In the genomic region with DNA sequence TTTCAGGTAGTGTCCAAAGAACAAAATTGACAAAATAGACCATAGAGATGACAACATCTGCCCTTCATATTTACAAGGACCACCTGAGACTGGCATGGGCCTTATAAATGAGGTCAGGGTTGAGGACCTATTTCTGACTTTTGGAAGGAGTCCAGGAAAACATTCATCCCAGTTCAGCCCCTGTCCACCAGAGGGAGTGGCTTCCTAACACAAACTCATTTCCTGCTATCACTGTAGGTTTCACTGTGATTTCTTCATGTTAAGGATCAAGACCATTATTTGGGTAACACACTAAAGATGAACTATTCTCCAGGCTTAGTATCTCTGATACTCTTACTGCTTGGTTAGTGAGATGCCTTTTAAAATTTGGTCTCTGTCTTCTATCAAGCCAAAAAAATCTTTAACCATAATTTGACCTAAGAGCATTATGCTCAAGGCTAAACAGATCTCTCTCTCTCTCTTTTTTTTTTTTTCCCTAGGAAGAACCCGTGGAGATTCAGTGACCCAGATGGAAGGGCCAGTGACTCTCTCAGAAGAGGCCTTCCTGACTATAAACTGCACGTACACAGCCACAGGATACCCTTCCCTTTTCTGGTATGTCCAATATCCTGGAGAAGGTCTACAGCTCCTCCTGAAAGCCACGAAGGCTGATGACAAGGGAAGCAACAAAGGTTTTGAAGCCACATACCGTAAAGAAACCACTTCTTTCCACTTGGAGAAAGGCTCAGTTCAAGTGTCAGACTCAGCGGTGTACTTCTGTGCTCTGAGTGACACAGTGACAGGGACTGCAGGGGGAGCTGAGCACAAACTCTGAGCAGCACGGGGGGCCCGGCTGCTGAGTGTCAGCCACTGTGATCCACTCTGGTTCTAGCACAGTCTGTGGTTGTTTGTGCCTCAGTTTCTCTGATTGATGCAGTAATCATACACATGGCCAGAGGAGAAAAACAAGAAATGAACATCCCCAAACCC, we compare ENCODE assay signal across 8 cellular contexts.
A peak's percentile ranks its signal among the peaks of the same experiment; 100 is the strongest.
DNase-seq lines count a peak whose midpoint lies in the region; ATAC-seq and TF ChIP-seq lines count a peak whose summit lies in the region.

No MANE protein-coding gene starts in this region.

- no peaks in the 10 kb centered on the region for H3K36me3 ChIP-seq in stomach

- no peaks in the 10 kb centered on the region for H3K4me1 ChIP-seq in stomach

- TF ChIP-seq CTCF in stomach (IDR thresholded peaks at IDR 0.05) = peak in 4 of 7 experiments; percentile 23 to 47 (median 36)

- H3K27ac ChIP-seq in stomach = no peak overlapping the region

- H3K27me3 Mint-ChIP-seq in activated CD4-positive, alpha-beta T cell treated with anti-CD3 and anti-CD28 coated beads, Interleukin-2, amount 10 ng/mL, durations not matched to agents 7 days and 5 days = peaks cover 12% of the 10 kb centered on the region

- H3K4me3 Mint-ChIP-seq in activated CD4-positive, alpha-beta T cell treated with anti-CD3 and anti-CD28 coated beads, Interleukin-2, amount 10 ng/mL, durations not matched to agents 7 days and 5 days = peak overlapping the region; percentile 54

- intact Hi-C loops in stomach (cut with DNase I; ENCODE audit: low total_unique reads) = no loop called here

- H3K9me3 ChIP-seq in stomach = no peaks in the 10 kb centered on the region

- H3K27me3 ChIP-seq in stomach = no peaks in the 10 kb centered on the region

- peak overlapping the region; percentile 59 for H3K27ac Mint-ChIP-seq in activated CD4-positive, alpha-beta T cell treated with anti-CD3 and anti-CD28 coated beads, Interleukin-2, amount 10 ng/mL, durations not matched to agents 7 days and 5 days

- H3K4me3 ChIP-seq in stomach = no peak overlapping the region

- no peak for TF ChIP-seq EP300 in stomach (IDR thresholded peaks at IDR 0.05)

- CTCF ChIA-PET in activated CD4-positive, alpha-beta T cell treated with anti-CD3 and anti-CD28 coated beads, Interleukin-2, amount 10 ng/mL, durations not matched to agents 7 days and 5 days (lab: Charles Lee) = interaction anchor here (1.2 kb wide), 1 partner anchor 37 kb away, joined by 3 read pairs; no protein-coding TSS in a partner anchor

- POLR2A ChIA-PET in activated CD4-positive, alpha-beta T cell treated with anti-CD3 and anti-CD28 coated beads, Interleukin-2, amount 10 ng/mL, durations not matched to agents 7 days and 5 days (lab: Charles Lee) = no interaction called here

- H3K4me1 Mint-ChIP-seq in activated CD4-positive, alpha-beta T cell treated with anti-CD3 and anti-CD28 coated beads, Interleukin-2, amount 10 ng/mL, durations not matched to agents 7 days and 5 days = peaks cover 20% of the 10 kb centered on the region

- TF ChIP-seq POLR2A in stomach (IDR thresholded peaks at IDR 0.05) = no peak

- H3K36me3 Mint-ChIP-seq in activated CD4-positive, alpha-beta T cell treated with anti-CD3 and anti-CD28 coated beads, Interleukin-2, amount 10 ng/mL, durations not matched to agents 7 days and 5 days (ENCODE audit: low read depth) = no peaks in the 10 kb centered on the region

- DNase-seq in COLO829 (ENCODE audit: low spot score) (peak; percentile 40), HuH-7 (ENCODE audit: low spot score) (peak; percentile 29), fibroblast of the conjunctiva (ENCODE audit: low read depth) (peak; percentile 1), stomach (no peak), UCSD-AML1 (lab: John Stamatoyannopoulos, UW; ENCODE audit: unreplicated experiment) (no peak)
- peak; percentile 20 for DNase-seq in activated CD4-positive, alpha-beta T cell treated with anti-CD3 and anti-CD28 coated beads, Interleukin-2, amount 10 ng/mL, durations not matched to agents 7 days and 5 days

- WGBS in stomach, 5 donors = 49 to 57% (median 49%) methylated on average over 7 of the region's 7 CpGs

- H3K9me3 Mint-ChIP-seq in activated CD4-positive, alpha-beta T cell treated with anti-CD3 and anti-CD28 coated beads, Interleukin-2, amount 10 ng/mL, durations not matched to agents 7 days and 5 days = no peaks in the 10 kb centered on the region

- ATAC-seq in HG03039 (IDR thresholded peaks at IDR 0.05; ENCODE audit: unreplicated experiment) (no peak), GM18870 (IDR thresholded peaks at IDR 0.05; ENCODE audit: unreplicated experiment) (no peak)

Comparison
In these comparisons a context has a peak if more than half of its experiments do, and no peak if none do; other contexts are left out.
1. DNase-seq: peak in COLO829 (single experiment), HuH-7 (single experiment), activated CD4-positive, alpha-beta T cell treated with anti-CD3 and anti-CD28 coated beads, Interleukin-2, amount 10 ng/mL, durations not matched to agents 7 days and 5 days (single experiment) and fibroblast of the conjunctiva (single experiment); none in stomach (single experiment) and UCSD-AML1 (single experiment).